ENCODE assay signal across 25 cellular contexts in genomic region chr2:60379216-60379615, GRCh38.
"Had no signal": no experiment of that assay in that cellular context is flagged by ENCODE, and none has a peak within 500 bp of the region (broad histone marks: within the 10 kb centered on the region; RNA-seq: fewer than 3 reads in every experiment).

No MANE protein-coding gene starts in this region.

- H3K4me1 ChIP-seq: esophagus muscularis mucosa, foreskin keratinocyte, gastrocnemius medialis had no signal

- H3K4me3 ChIP-seq: esophagus muscularis mucosa, gastrocnemius medialis had no signal

- H3K9me3 ChIP-seq: esophagus muscularis mucosa, gastrocnemius medialis had no signal

- H3K36me3 ChIP-seq: brain microvascular endothelial cell, esophagus muscularis mucosa, gastrocnemius medialis had no signal

- DNase-seq: activated CD4-positive, alpha-beta T cell treated with anti-CD3 and anti-CD28 coated beads for 48 hours; activated CD4-positive, alpha-beta T cell treated with anti-CD3 and anti-CD28 coated beads, Interleukin-2, amount 50 U/mL, for 1 hour; activated CD4-positive, alpha-beta T cell treated with anti-CD3 and anti-CD28 coated beads, Interleukin-2, amount 50 U/mL, for 48 hours; activated CD8-positive, alpha-beta memory T cell treated with anti-CD3 and anti-CD28 coated beads for 24 hours; activated CD8-positive, alpha-beta T cell treated with anti-CD3 and anti-CD28 coated beads for 36 hours; activated effector memory CD4-positive, alpha-beta T cell treated with Interleukin-2 at 50 U/mL for 16 hours; activated gamma-delta T cell treated with Interleukin-2 at 50 U/mL for 16 hours; activated naive CD4-positive, alpha-beta T cell treated with anti-CD3 and anti-CD28 coated beads, Interleukin-2, amount 50 U/mL, for 16 hours; activated naive CD4-positive, alpha-beta T cell treated with Interleukin-2 at 50 U/mL for 16 hours; activated T-cell treated with anti-CD3 and anti-CD28 coated beads, Interleukin-2, amount 50 U/mL, for 4 hours; amniotic stem cell; anterior cingulate cortex; brain microvascular endothelial cell; cortex of kidney; dermis blood vessel endothelial cell; effector CD4-positive, alpha-beta T cell; effector memory CD8-positive, alpha-beta T cell; foreskin keratinocyte; gastrocnemius medialis; glutamatergic neuron had no signal

- H3K27ac ChIP-seq: brain microvascular endothelial cell, esophagus muscularis mucosa, foreskin keratinocyte, gastrocnemius medialis, VCaP had no signal

- H3K27me3 ChIP-seq: brain microvascular endothelial cell, esophagus muscularis mucosa, foreskin keratinocyte, gastrocnemius medialis had no signal

- ATAC-seq: activated CD4-positive, CD25-positive, alpha-beta regulatory T cell treated with anti-CD3 and anti-CD28 coated beads, Interleukin-2, amount 50 U/mL, for 24 hours; activated CD8-positive, alpha-beta T cell treated with anti-CD3 and anti-CD28 coated beads for 36 hours; activated T-cell treated with anti-CD3 and anti-CD28 coated beads, Interleukin-2, amount 50 U/mL, for 4 hours; activated T-helper 17 cell treated with anti-CD3 and anti-CD28 coated beads, Interleukin-2, amount 50 U/mL, for 72 hours; effector memory CD8-positive, alpha-beta T cell; foreskin keratinocyte; gastrocnemius medialis; WTC11 had no signal
